In genomic region chr5:111859533-111860270, GRCh38 we compare ENCODE assay signal across 14 cellular contexts.
DNase-seq lines count a peak whose midpoint lies in the region; TF ChIP-seq lines count a peak whose summit lies in the region.
"Had no signal": no experiment of that assay in that cellular context is flagged by ENCODE, and none has a peak within 500 bp of the region (broad histone marks: within the 10 kb centered on the region; RNA-seq: fewer than 3 reads in every experiment).

No MANE protein-coding gene starts in this region.

- no peaks in the 10 kb centered on the region for H3K79me2 ChIP-seq in osteoblast (ENCODE audit: insufficient read depth, low read length)

- TF ChIP-seq CTCF in RWPE1 (conservative IDR thresholded peaks at IDR 0.05; ENCODE audit: low read depth) (no peak), osteoblast (IDR thresholded peaks at IDR 0.05; ENCODE audit: extremely low read depth, low read depth, low read length) (no peak), colonic mucosa (IDR thresholded peaks at IDR 0.05) (no peak)

- H3K36me3 ChIP-seq in osteoblast (ENCODE audit: insufficient read depth, low read length) (no peaks in the 10 kb centered on the region), colonic mucosa (no peaks in the 10 kb centered on the region)

- H3K9me3 ChIP-seq in osteoblast (ENCODE audit: low read depth, low read length) = no peaks in the 10 kb centered on the region
- no peaks in the 10 kb centered on the region for H3K9me3 ChIP-seq in colonic mucosa

- POLR2A ChIA-PET in RWPE1 (lab: Yijun Ruan, JAX; ENCODE audit: low non-redundant PET) = no interaction called here

- CTCF ChIA-PET in RWPE1 (lab: Yijun Ruan, JAX) = interaction anchor here (1.1 kb wide), 1 partner anchor 11 kb away, joined by 3 read pairs; no protein-coding TSS in a partner anchor

- peaks cover 23% of the 10 kb centered on the region for H3K4me1 ChIP-seq in osteoblast (ENCODE audit: insufficient read depth, low read length)
- H3K4me1 ChIP-seq in colonic mucosa = no peaks in the 10 kb centered on the region

- H2AFZ ChIP-seq in osteoblast (ENCODE audit: low read length) = no peak overlapping the region

- peak overlapping the region; percentile 22 for H3K4me2 ChIP-seq in osteoblast (ENCODE audit: insufficient read depth, low read length)

- peak; percentile 54 for DNase-seq in EL
- DNase-seq in RWPE1 (ENCODE audit: low spot score) = peak; percentile 34
- DNase-seq in fibroblast of peridontal ligament (ENCODE audit: extremely low read depth) = peak; percentile 95
- peak; percentile 26 for DNase-seq in osteoblast (ENCODE audit: insufficient read length, low spot score, missing footprints)
- DNase-seq in SIG-M5 treated with dmso at 0.1 percent for 504 hours (lab: John Stamatoyannopoulos, UW; ENCODE audit: unreplicated experiment) = no peak
- no peak for DNase-seq in NCI-H69 (lab: John Stamatoyannopoulos, UW)
- no peak for DNase-seq in colonic mucosa
- DNase-seq in HPDE6-E6E7 (ENCODE audit: extremely low spot score) = no peak
- DNase-seq: activated T-cell treated with anti-CD3 and anti-CD28 coated beads, Interleukin-2, amount 50 U/mL, for 1 hour; H9; kidney; NCI-H446; stimulated activated naive CD4-positive, alpha-beta T cell treated with Interleukin-2 at 50 U/mL for 16 hours had no signal

- H4K20me1 ChIP-seq in osteoblast (ENCODE audit: insufficient read depth, low read length) = no peaks in the 10 kb centered on the region

- no peak overlapping the region for H3K9ac ChIP-seq in colonic mucosa (ENCODE audit: low read depth in 2 of 2, low read length in 2 of 2)

- no peak overlapping the region for H3K27ac ChIP-seq in RWPE1
- peak overlapping the region; percentile 77 for H3K27ac ChIP-seq in osteoblast (ENCODE audit: low read depth, low read length)
- H3K27ac ChIP-seq in colonic mucosa = no peak overlapping the region
- H3K27ac ChIP-seq: VCaP had no signal

- H3K4me3 ChIP-seq in osteoblast (ENCODE audit: insufficient read depth, low read length) (no peak overlapping the region), colonic mucosa (no peak overlapping the region)

- no peaks in the 10 kb centered on the region for H3K27me3 ChIP-seq in osteoblast (ENCODE audit: insufficient read depth, low read length)
- H3K27me3 ChIP-seq in colonic mucosa = no peaks in the 10 kb centered on the region

- intact Hi-C loops in colonic mucosa (cut with DNase I) = no loop called here

Comparison
In these comparisons a context has a peak if more than half of its experiments do, and no peak if none do; other contexts are left out.
1. DNase-seq: peak in EL (single experiment), RWPE1 (single experiment), fibroblast of peridontal ligament (single experiment) and osteoblast (single experiment); none in SIG-M5 treated with dmso at 0.1 percent for 504 hours (single experiment), NCI-H69 (single experiment), colonic mucosa (single experiment) and HPDE6-E6E7 (single experiment).